ENCODE assay signal across 15 cellular contexts in genomic region chr7:105766421-105767191, GRCh38.
DNase-seq lines count a peak whose midpoint lies in the region; ATAC-seq and TF ChIP-seq lines count a peak whose summit lies in the region.
"Had no signal": no experiment of that assay in that cellular context is flagged by ENCODE, and none has a peak within 500 bp of the region (broad histone marks: within the 10 kb centered on the region; RNA-seq: fewer than 3 reads in every experiment).

No MANE protein-coding gene starts in this region.

- DNase-seq in NCI-H82 (lab: John Stamatoyannopoulos, UW) (peak; percentile 43), NCI-H82 treated with DMSO at 0.1 percent for 48 hours (lab: John Stamatoyannopoulos, UW; ENCODE audit: unreplicated experiment) (no peak), GM10266 (ENCODE audit: extremely low spot score) (peak; percentile 22), NCI-H1694 treated with DMSO at 0.1 percent for 48 hours (lab: John Stamatoyannopoulos, UW) (peak; percentile 72), fibroblast of lung (ENCODE audit: low read depth in 2 of 2) (peak; percentile 31 to 82), vagina (ENCODE audit: extremely low spot score in 2 of 2) (no peak)
- DNase-seq: 8988T; CD8-positive, alpha-beta T cell; cortex of kidney; NCI-H1092 treated with DMSO at 0.1 percent for 48 hours; NCI-H510A treated with DMSO at 0.1 percent for 48 hours; nephron progenitor cell; retina had no signal

- no peaks in the 10 kb centered on the region for H3K79me2 ChIP-seq in fibroblast of lung (ENCODE audit: control insufficient read depth, insufficient read depth, low read length)

- ATAC-seq in GM19395 (IDR thresholded peaks at IDR 0.05; ENCODE audit: unreplicated experiment) (no peak), GM18909 (IDR thresholded peaks at IDR 0.05; ENCODE audit: poor library complexity, unreplicated experiment) (no peak)
- ATAC-seq: CD8-positive, alpha-beta T cell had no signal

- H3K27ac ChIP-seq in fibroblast of lung (ENCODE audit: insufficient read depth, low read length) (no peak overlapping the region), vagina (no peak overlapping the region)

- TF ChIP-seq CTCF in GM10266 (IDR thresholded peaks at IDR 0.05; ENCODE audit: control insufficient read depth, insufficient read depth, low read depth, missing control alignments), result no peak
- no peak for TF ChIP-seq CTCF in fibroblast of lung (conservative IDR thresholded peaks at IDR 0.05 in 1 of 2, IDR thresholded peaks at IDR 0.05 in 1 of 2; ENCODE audit: low read depth in 1 of 2, low read length in 2 of 2)
- no peak for TF ChIP-seq CTCF in vagina (IDR thresholded peaks at IDR 0.05)

- H4K20me1 ChIP-seq in fibroblast of lung (ENCODE audit: control insufficient read depth, extremely low read depth, insufficient read depth, low read length), result no peaks in the 10 kb centered on the region

- no peak overlapping the region for H3K9ac ChIP-seq in fibroblast of lung (ENCODE audit: insufficient read depth, low read length)

- no peak for TF ChIP-seq POLR2A in vagina (IDR thresholded peaks at IDR 0.05)

- H3K4me1 ChIP-seq in fibroblast of lung (ENCODE audit: control insufficient read depth, extremely low read depth, insufficient read depth, low read length) (peaks cover 25% of the 10 kb centered on the region), vagina (peaks cover 13% of the 10 kb centered on the region)

- H3K9me3 ChIP-seq in fibroblast of lung (ENCODE audit: control insufficient read depth, insufficient read depth, low read depth, low read length) (no peaks in the 10 kb centered on the region), vagina (no peaks in the 10 kb centered on the region)

- no peak overlapping the region for H3K4me3 ChIP-seq in fibroblast of lung (replicated peaks in 1 of 4; ENCODE audit: control extremely low read depth in 1 of 4, insufficient read depth in 1 of 4, low read depth in 3 of 4, low read length in 4 of 4)
- H3K4me3 ChIP-seq in vagina, result no peak overlapping the region

- H3K36me3 ChIP-seq in fibroblast of lung (ENCODE audit: control insufficient read depth, insufficient read depth, low read length) (no peaks in the 10 kb centered on the region), vagina (no peaks in the 10 kb centered on the region)

- H3K27me3 ChIP-seq in fibroblast of lung (ENCODE audit: control insufficient read depth, insufficient read depth, low read length) (no peaks in the 10 kb centered on the region), vagina (no peaks in the 10 kb centered on the region)

- intact Hi-C loops in vagina (cut with DNase I), result no loop called here

- no peak overlapping the region for H2AFZ ChIP-seq in fibroblast of lung (ENCODE audit: low read length)

- peak overlapping the region; percentile 52 for H3K4me2 ChIP-seq in fibroblast of lung (ENCODE audit: extremely low read depth, insufficient read depth, low read length)

Comparison
In these comparisons a context has a peak if more than half of its experiments do, and no peak if none do; other contexts are left out.
1. DNase-seq: peak in NCI-H82 (single experiment), GM10266 (single experiment), NCI-H1694 treated with DMSO at 0.1 percent for 48 hours (single experiment) and fibroblast of lung (2 of 2); none in NCI-H82 treated with DMSO at 0.1 percent for 48 hours (single experiment) and vagina (0 of 2).